13 cellular contexts compared by ENCODE assay signal in the genomic region with DNA sequence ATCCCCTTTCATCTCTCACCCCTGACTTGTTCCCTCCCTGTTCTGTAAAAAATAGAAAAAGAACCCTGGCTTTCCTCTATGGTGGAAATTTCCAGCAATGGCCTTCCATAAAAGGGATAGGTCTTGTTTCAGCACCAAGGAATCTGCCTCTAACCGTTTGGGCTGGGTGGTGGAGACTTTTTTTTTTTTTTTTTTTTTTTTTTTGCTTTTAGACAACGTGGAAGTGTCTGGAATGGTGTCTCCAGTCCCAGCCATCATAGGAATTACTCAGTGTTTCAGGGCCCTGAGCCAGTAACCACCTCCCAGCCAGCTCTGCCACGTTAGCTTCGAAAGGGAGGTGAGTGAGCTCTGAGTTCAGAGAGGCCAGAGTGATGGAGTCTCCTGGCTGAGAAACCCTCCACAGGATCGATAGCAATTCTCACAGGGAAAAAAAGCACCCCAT.
DNase-seq lines count a peak whose midpoint lies in the region; ATAC-seq and TF ChIP-seq lines count a peak whose summit lies in the region.
"Had no signal": no experiment of that assay in that cellular context is flagged by ENCODE, and none has a peak within 500 bp of the region (broad histone marks: within the 10 kb centered on the region; RNA-seq: fewer than 3 reads in every experiment).

No MANE protein-coding gene starts in this region.

- whole genome bisulfite sequencing in prostate gland: 38% methylated on average over 5 of the region's 5 CpGs

- H3K4me1 ChIP-seq in adipocyte (ENCODE audit: control insufficient read depth, insufficient read depth, low read length) (peaks cover 76% of the 10 kb centered on the region), prostate gland (replicated peaks) (no peaks in the 10 kb centered on the region)

- TF ChIP-seq POLR2A in prostate gland (IDR thresholded peaks at IDR 0.05): no peak

- H3K27me3 Mint-ChIP-seq in activated naive CD8-positive, alpha-beta T cell treated with anti-CD3 and anti-CD28 coated beads for 36 hours: peaks cover 14% of the 10 kb centered on the region
- H3K27me3 Mint-ChIP-seq: activated CD4-positive, alpha-beta memory T cell treated with anti-CD3 and anti-CD28 coated beads for 36 hours had no signal

- H3K36me3 Mint-ChIP-seq in activated naive CD8-positive, alpha-beta T cell treated with anti-CD3 and anti-CD28 coated beads for 36 hours: no peaks in the 10 kb centered on the region
- H3K36me3 Mint-ChIP-seq: activated CD4-positive, alpha-beta memory T cell treated with anti-CD3 and anti-CD28 coated beads for 36 hours; naive thymus-derived CD8-positive, alpha-beta T cell had no signal

- ATAC-seq in Right ventricle myocardium superior (ENCODE audit: poor library complexity): peak; percentile 67
- ATAC-seq: naive thymus-derived CD8-positive, alpha-beta T cell had no signal

- H3K4me3 ChIP-seq in adipocyte (ENCODE audit: low read length): peak overlapping the region; percentile 77
- H3K4me3 ChIP-seq in prostate gland: no peak overlapping the region
- H3K4me3 ChIP-seq: PC-9 had no signal

- intact Hi-C loops in Right ventricle myocardium superior (cut with DNase I) (no loop called here), prostate gland (cut with DNase I) (loop anchor here (2.0 to 5.0 kb wide), 2 partner anchors 77 to 360 kb away; a partner anchor contains a TSS), head of caudate nucleus (cut with DNase I) (no loop called here)

- no peaks in the 10 kb centered on the region for H3K36me3 ChIP-seq in adipocyte (ENCODE audit: control insufficient read depth, insufficient read depth, low read length, severe bottlenecking)
- H3K36me3 ChIP-seq in prostate gland: no peaks in the 10 kb centered on the region

- H3K9me3 ChIP-seq in adipocyte (ENCODE audit: control insufficient read depth, low read length) (no peaks in the 10 kb centered on the region), prostate gland (no peaks in the 10 kb centered on the region)

- no peaks in the 10 kb centered on the region for H3K4me1 Mint-ChIP-seq in activated naive CD8-positive, alpha-beta T cell treated with anti-CD3 and anti-CD28 coated beads for 36 hours
- H3K4me1 Mint-ChIP-seq: naive thymus-derived CD8-positive, alpha-beta T cell had no signal

- peak; percentile 96 for DNase-seq in AG09319 (ENCODE audit: extremely low read depth, low read depth)
- peak; percentile 95 for DNase-seq in adipocyte (ENCODE audit: low read depth)
- DNase-seq in Right ventricle myocardium superior: peak; percentile 73
- no peak for DNase-seq in prostate gland (ENCODE audit: low spot score)
- DNase-seq in activated CD8-positive, alpha-beta memory T cell treated with anti-CD3 and anti-CD28 coated beads for 24 hours: no peak
- no peak for DNase-seq in activated naive CD8-positive, alpha-beta T cell treated with anti-CD3 and anti-CD28 coated beads for 36 hours
- DNase-seq in activated gamma-delta T cell (lab: John Stamatoyannopoulos, UW): no peak
- DNase-seq in head of caudate nucleus: no peak
- DNase-seq: activated CD4-positive, alpha-beta memory T cell treated with anti-CD3 and anti-CD28 coated beads for 36 hours; C1 segment of cervical spinal cord; MM.1S; naive thymus-derived CD8-positive, alpha-beta T cell had no signal

- H3K4me3 Mint-ChIP-seq in activated naive CD8-positive, alpha-beta T cell treated with anti-CD3 and anti-CD28 coated beads for 36 hours: no peak overlapping the region
- H3K4me3 Mint-ChIP-seq: activated CD4-positive, alpha-beta memory T cell treated with anti-CD3 and anti-CD28 coated beads for 36 hours; naive thymus-derived CD8-positive, alpha-beta T cell had no signal

- TF ChIP-seq CTCF in AG09319 (IDR thresholded peaks at IDR 0.05; ENCODE audit: low read depth, low read length): no peak
- TF ChIP-seq CTCF in prostate gland (IDR thresholded peaks at IDR 0.05): no peak

- no peaks in the 10 kb centered on the region for H3K9me3 Mint-ChIP-seq in activated naive CD8-positive, alpha-beta T cell treated with anti-CD3 and anti-CD28 coated beads for 36 hours
- H3K9me3 Mint-ChIP-seq: activated CD4-positive, alpha-beta memory T cell treated with anti-CD3 and anti-CD28 coated beads for 36 hours; naive thymus-derived CD8-positive, alpha-beta T cell had no signal

- H3K27ac ChIP-seq in prostate gland: peak overlapping the region; percentile 59 to 72
- H3K27ac ChIP-seq: PC-9 had no signal

- H3K27ac Mint-ChIP-seq in activated naive CD8-positive, alpha-beta T cell treated with anti-CD3 and anti-CD28 coated beads for 36 hours: no peak overlapping the region
- H3K27ac Mint-ChIP-seq: activated CD4-positive, alpha-beta memory T cell treated with anti-CD3 and anti-CD28 coated beads for 36 hours; naive thymus-derived CD8-positive, alpha-beta T cell had no signal

- H3K27me3 ChIP-seq in adipocyte (replicated peaks; ENCODE audit: control insufficient read depth, insufficient read depth, low read length) (no peaks in the 10 kb centered on the region), prostate gland (replicated peaks; ENCODE audit: insufficient read depth) (no peaks in the 10 kb centered on the region)

- peak overlapping the region; percentile 95 for H3K9ac ChIP-seq in adipocyte (ENCODE audit: low read length)

Comparison
In these comparisons a context has a peak if more than half of its experiments do, and no peak if none do; other contexts are left out.
1. DNase-seq: peak in AG09319 (single experiment), adipocyte (single experiment) and Right ventricle myocardium superior (single experiment); none in prostate gland (single experiment), activated CD8-positive, alpha-beta memory T cell treated with anti-CD3 and anti-CD28 coated beads for 24 hours (single experiment), activated naive CD8-positive, alpha-beta T cell treated with anti-CD3 and anti-CD28 coated beads for 36 hours (single experiment), activated gamma-delta T cell (single experiment) and head of caudate nucleus (0 of 42).